8 cellular contexts compared by ENCODE assay signal in the genomic region with DNA sequence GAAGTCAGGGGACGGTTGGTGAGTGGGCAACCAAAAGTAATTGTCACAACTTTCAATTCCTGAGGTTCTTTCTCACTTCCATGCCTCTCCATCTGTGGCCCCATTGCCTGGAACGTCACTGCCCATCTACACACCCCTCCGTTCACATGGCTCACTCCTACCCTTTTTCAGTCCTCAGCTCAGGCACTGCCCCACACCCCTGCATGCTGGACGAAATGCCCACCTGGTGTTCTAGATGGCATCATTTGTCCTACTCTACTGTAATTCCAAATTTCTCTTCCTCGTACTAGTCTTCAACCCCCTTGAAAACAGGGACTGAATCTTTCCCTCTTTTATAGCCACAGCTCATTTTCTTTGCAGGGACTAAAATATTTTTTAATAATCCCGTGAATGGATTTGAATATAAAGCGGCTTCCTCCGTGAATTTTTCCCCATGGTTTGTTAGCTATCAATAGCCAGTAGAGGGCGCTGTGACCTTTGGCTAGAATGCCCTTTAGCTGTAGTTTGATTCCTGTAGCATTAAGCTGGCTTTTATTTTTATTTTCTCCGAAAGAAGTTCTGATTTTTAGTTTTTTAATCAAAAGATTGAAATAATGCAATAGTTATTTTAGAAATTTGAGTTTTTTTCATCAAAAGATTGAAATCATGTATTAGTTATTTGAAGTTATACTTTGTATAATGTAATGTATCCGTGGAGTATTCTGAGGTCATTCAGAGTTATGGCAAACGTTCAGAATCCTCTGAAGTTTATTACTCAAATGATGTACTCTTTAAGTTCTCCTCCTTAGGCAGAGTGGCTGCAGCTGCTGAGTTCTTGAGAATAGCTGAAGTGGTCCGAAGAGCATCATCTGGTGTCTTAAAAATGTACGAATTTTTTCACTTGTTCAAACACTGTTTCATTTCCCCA.
DNase-seq lines count a peak whose midpoint lies in the region; ATAC-seq, FAIRE-seq and TF ChIP-seq lines count a peak whose summit lies in the region.

No MANE protein-coding gene starts in this region.

- FAIRE-seq in A204.1 (lab: Jason Lieb, UNC), result peak; percentile 93

- no peak overlapping the region for H3K4me3 ChIP-seq in GM06990 (replicated peaks; ENCODE audit: low read depth, low read length)

- no peaks in the 10 kb centered on the region for H3K36me3 ChIP-seq in GM06990 (ENCODE audit: control insufficient read depth, insufficient read depth, low read length)

- peak; percentile 75 for TF ChIP-seq CTCF in GM06990 (IDR thresholded peaks at IDR 0.05; ENCODE audit: insufficient read depth, low read length, poor library complexity, severe bottlenecking)

- DNase-seq in GM06990 (ENCODE audit: extremely low read depth, insufficient read length), result no peak
- peak; percentile 85 for DNase-seq in NCI-H69 (lab: John Stamatoyannopoulos, UW)
- DNase-seq in amniotic stem cell (lab: John Stamatoyannopoulos, UW), result peak; percentile 62
- DNase-seq in iPS-NIHi11 (ENCODE audit: low spot score), result peak; percentile 54
- DNase-seq in stimulated activated CD4-positive, alpha-beta T cell treated with anti-CD3 and anti-CD28 coated beads, Interleukin-15, amount 100 ng/mL, for 24 hours, result peak; percentile 52

- H3K27me3 ChIP-seq in GM06990 (replicated peaks; ENCODE audit: control insufficient read depth, insufficient read depth, low read length), result no peaks in the 10 kb centered on the region

- ATAC-seq in HG03378 (IDR thresholded peaks at IDR 0.05; ENCODE audit: unreplicated experiment), result peak; percentile 64
- ATAC-seq in HG03045 (IDR thresholded peaks at IDR 0.05; ENCODE audit: unreplicated experiment), result no peak
